Comparison of ENCODE assay signal across 10 cellular contexts in the genomic region with DNA sequence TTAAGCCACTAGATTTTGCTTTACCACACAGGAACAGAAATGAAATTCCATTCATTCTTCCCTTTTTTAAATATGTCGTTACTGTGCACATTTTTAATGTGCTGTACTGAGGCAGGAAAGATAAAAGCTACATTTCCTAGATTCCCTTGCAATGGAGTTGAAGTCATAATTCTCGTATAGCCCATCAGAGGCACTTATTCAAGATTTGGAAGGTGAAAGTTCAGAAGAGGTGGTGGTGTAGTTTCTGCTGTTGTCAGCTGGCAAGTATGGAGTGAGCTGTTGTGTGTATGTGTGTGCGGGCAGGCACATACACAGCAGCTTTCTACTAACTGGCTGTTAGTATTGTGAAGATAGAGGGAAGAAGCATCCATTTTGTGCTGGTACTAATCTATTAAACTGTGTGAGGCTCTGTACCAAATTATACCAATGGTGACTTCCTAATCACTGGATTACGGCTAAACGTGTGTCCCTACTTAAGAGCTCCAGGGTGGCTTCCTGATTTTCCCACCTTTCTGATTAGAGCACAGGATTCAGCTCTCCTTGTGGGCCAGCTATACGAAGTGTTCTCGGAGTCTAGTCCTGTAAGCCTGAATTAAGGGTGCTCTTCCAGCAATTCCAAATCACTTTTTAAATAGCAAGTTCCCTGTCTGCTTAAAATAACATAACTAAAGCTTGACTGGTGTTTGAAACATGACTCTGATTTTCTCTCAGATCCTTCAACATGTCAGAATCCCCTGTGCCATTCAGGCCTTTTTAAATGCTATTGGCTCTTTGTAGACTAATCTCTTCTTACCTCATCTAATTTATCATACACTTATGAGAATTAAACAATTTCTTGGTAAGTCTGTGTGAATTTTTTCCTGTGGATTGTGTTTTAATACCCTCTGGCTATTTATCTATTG. TPM values are rescaled to one million over a fixed set of nuclear protein-coding genes. Genes with fewer than 3 reads are reported as not detected.
DNase-seq lines count a peak whose midpoint lies in the region; ATAC-seq and TF ChIP-seq lines count a peak whose summit lies in the region.
"Had no signal": no experiment of that assay in that cellular context is flagged by ENCODE, and none has a peak within 500 bp of the region (broad histone marks: within the 10 kb centered on the region; RNA-seq: fewer than 3 reads in every experiment).

No MANE protein-coding gene starts in this region.

- H3K36me3 Mint-ChIP-seq in CD14-positive monocyte, result peaks cover 7 to 20% of the 10 kb centered on the region in 2 donors
- H3K36me3 Mint-ChIP-seq in central memory CD8-positive, alpha-beta T cell (ENCODE audit: insufficient read depth), result peaks cover 28% of the 10 kb centered on the region

- intact Hi-C loops in CD14-positive monocyte (cut with micrococcal nuclease), result no loop called here

- no peaks in the 10 kb centered on the region for H3K9me3 Mint-ChIP-seq in CD14-positive monocyte
- no peaks in the 10 kb centered on the region for H3K9me3 Mint-ChIP-seq in central memory CD8-positive, alpha-beta T cell

- in situ Hi-C loops in G401 (cut with HindIII; ENCODE audit: low sequenced_read_pairs), result no loop called here

- peak overlapping the region in 5 of 7 donors; percentile 17 to 83 (median 45) for H3K27ac Mint-ChIP-seq in CD14-positive monocyte
- H3K27ac Mint-ChIP-seq in central memory CD8-positive, alpha-beta T cell (ENCODE audit: low read depth), result no peak overlapping the region

- H3K4me1 Mint-ChIP-seq in CD14-positive monocyte, result peaks cover 29% of the 10 kb centered on the region
- H3K4me1 Mint-ChIP-seq in central memory CD8-positive, alpha-beta T cell, result peaks cover 58% of the 10 kb centered on the region

- no peaks in the 10 kb centered on the region for H3K27me3 Mint-ChIP-seq in CD14-positive monocyte (ENCODE audit: low read depth in 3 of 3)
- H3K27me3 Mint-ChIP-seq in central memory CD8-positive, alpha-beta T cell, result no peaks in the 10 kb centered on the region

- ATAC-seq in central memory CD8-positive, alpha-beta T cell (replicated peaks; ENCODE audit: extremely low read depth, poor library complexity, severe bottlenecking), result no peak

- TF ChIP-seq CTCF in CD14-positive monocyte (IDR thresholded peaks at IDR 0.05), result no peak

- H3K4me3 Mint-ChIP-seq in CD14-positive monocyte, result no peak overlapping the region
- peak overlapping the region; percentile 57 for H3K4me3 Mint-ChIP-seq in central memory CD8-positive, alpha-beta T cell

- DNase-seq in CD14-positive monocyte (ENCODE audit: low spot score) (no peak), NCI-H226 (peak; percentile 32), myocyte (ENCODE audit: low read depth) (peak; percentile 26), UCSD-AML1 (lab: John Stamatoyannopoulos, UW; ENCODE audit: unreplicated experiment) (no peak), G401 (ENCODE audit: low spot score) (no peak), NCI-H2081 treated with DMSO at 0.1 percent for 48 hours (lab: John Stamatoyannopoulos, UW) (no peak)
- DNase-seq in central memory CD8-positive, alpha-beta T cell (ENCODE audit: low spot score in 2 of 2), result no peak
- no peak for DNase-seq in activated CD4-positive, CD25-positive, alpha-beta regulatory T cell treated with anti-CD3 and anti-CD28 coated beads, Interleukin-2, amount 50 U/mL, for 72 hours
- DNase-seq: MG63, ovary had no signal

RNA-seq across cellular contexts. Expression of gene PDS5A, which starts 43.8 kb away (rescaled TPM):
- polyA plus RNA-seq in CD14-positive monocyte, result 10 to 100 TPM; 14.2 to 17.7 TPM
- total RNA-seq in myocyte, result 45.8 and 50.1 TPM in 2 replicates
- 14.5 TPM for polyA plus RNA-seq in myocyte (2012)
- total RNA-seq in G401 (2014; rRNA removed; shearing (Covaris generic)), result 40.6 and 55.9 TPM in 2 replicates

Comparison
In these comparisons a context has a peak if more than half of its experiments do, and no peak if none do; other contexts are left out.
1. DNase-seq: peak in NCI-H226 (single experiment) and myocyte (single experiment); none in CD14-positive monocyte (single experiment), central memory CD8-positive, alpha-beta T cell (0 of 2), UCSD-AML1 (single experiment), G401 (single experiment), NCI-H2081 treated with DMSO at 0.1 percent for 48 hours (single experiment) and activated CD4-positive, CD25-positive, alpha-beta regulatory T cell treated with anti-CD3 and anti-CD28 coated beads, Interleukin-2, amount 50 U/mL, for 72 hours (single experiment).